In genomic region chr10:46544989-46545791, GRCh38 we compare ENCODE assay signal across 8 cellular contexts. TPM values are rescaled to one million over a fixed set of nuclear protein-coding genes. Genes with fewer than 3 reads are reported as not detected.
DNase-seq lines count a peak whose midpoint lies in the region; ATAC-seq, FAIRE-seq and TF ChIP-seq lines count a peak whose summit lies in the region.
"Had no signal": no experiment of that assay in that cellular context is flagged by ENCODE, and none has a peak within 500 bp of the region (broad histone marks: within the 10 kb centered on the region; RNA-seq: fewer than 3 reads in every experiment).

No MANE protein-coding gene starts in this region.

- no peak for ATAC-seq in omental fat pad (ENCODE audit: low FRiP score)

- H3K27ac Mint-ChIP-seq in activated T-helper 2 cell treated with anti-CD3 and anti-CD28 coated beads, Interferon-gamma antibody, Interleukin-2, Interleukin-4, amounts not matched to agents 10 μg/mL and 5 μg/mL and 100 μg/mL, durations not matched to agents 14 hours and 24 hours and 36 hours = no peak overlapping the region

- no peak overlapping the region for H3K4me3 Mint-ChIP-seq in activated T-helper 2 cell treated with anti-CD3 and anti-CD28 coated beads, Interferon-gamma antibody, Interleukin-2, Interleukin-4, amounts not matched to agents 10 μg/mL and 5 μg/mL and 100 μg/mL, durations not matched to agents 14 hours and 24 hours and 36 hours (ENCODE audit: low read depth)

- H3K27me3 ChIP-seq in bronchial epithelial cell (ENCODE audit: control insufficient read depth, insufficient read depth, low read length) = peaks cover 28% of the 10 kb centered on the region

- no peaks in the 10 kb centered on the region for H3K36me3 Mint-ChIP-seq in activated T-helper 2 cell treated with anti-CD3 and anti-CD28 coated beads, Interferon-gamma antibody, Interleukin-2, Interleukin-4, amounts not matched to agents 10 μg/mL and 5 μg/mL and 100 μg/mL, durations not matched to agents 14 hours and 24 hours and 36 hours (ENCODE audit: low read depth)

- intact Hi-C loops in activated T-helper 2 cell treated with anti-CD3 and anti-CD28 coated beads, Interferon-gamma antibody, Interleukin-2, Interleukin-4, amounts not matched to agents 10 μg/mL and 5 μg/mL and 100 μg/mL, durations not matched to agents 14 hours and 24 hours and 36 hours (cut with micrococcal nuclease) = no loop called here

- H3K36me3 ChIP-seq in bronchial epithelial cell (ENCODE audit: control insufficient read depth, insufficient read depth, low read length) = no peaks in the 10 kb centered on the region

- no peak overlapping the region for H3K4me3 ChIP-seq in LNCaP clone FGC (ENCODE audit: low read depth, low read length)
- no peak overlapping the region for H3K4me3 ChIP-seq in bronchial epithelial cell (ENCODE audit: low read depth, low read length)

- no peaks in the 10 kb centered on the region for H3K4me1 Mint-ChIP-seq in activated T-helper 2 cell treated with anti-CD3 and anti-CD28 coated beads, Interferon-gamma antibody, Interleukin-2, Interleukin-4, amounts not matched to agents 10 μg/mL and 5 μg/mL and 100 μg/mL, durations not matched to agents 14 hours and 24 hours and 36 hours (ENCODE audit: low read depth)

- TF ChIP-seq CTCF in GM12872 (IDR thresholded peaks at IDR 0.05; ENCODE audit: insufficient read depth, low read depth, low read length) (peak; percentile 57), LNCaP clone FGC (IDR thresholded peaks at IDR 0.05; ENCODE audit: control insufficient read depth, extremely low read depth, insufficient read depth) (0 out of 2 replicates have a peak, but pooled peaks have one; percentile 13), bronchial epithelial cell (IDR thresholded peaks at IDR 0.05; ENCODE audit: insufficient read depth, low read length, severe bottlenecking) (peak; percentile 62), omental fat pad (IDR thresholded peaks at IDR 0.05) (no peak)

- FAIRE-seq in bronchial epithelial cell (lab: Jason Lieb, UNC) = peak; percentile 52

- peaks cover 18% of the 10 kb centered on the region for H3K27me3 Mint-ChIP-seq in activated T-helper 2 cell treated with anti-CD3 and anti-CD28 coated beads, Interferon-gamma antibody, Interleukin-2, Interleukin-4, amounts not matched to agents 10 μg/mL and 5 μg/mL and 100 μg/mL, durations not matched to agents 14 hours and 24 hours and 36 hours (ENCODE audit: low read depth)

- H3K9me3 Mint-ChIP-seq in activated T-helper 2 cell treated with anti-CD3 and anti-CD28 coated beads, Interferon-gamma antibody, Interleukin-2, Interleukin-4, amounts not matched to agents 10 μg/mL and 5 μg/mL and 100 μg/mL, durations not matched to agents 14 hours and 24 hours and 36 hours = no peaks in the 10 kb centered on the region

- H3K27ac ChIP-seq in substantia nigra (ENCODE audit: low read depth, low read length, poor library complexity, severe bottlenecking) = no peak overlapping the region

- DNase-seq in LNCaP clone FGC (ENCODE audit: low read depth) (no peak), bronchial epithelial cell (ENCODE audit: low read depth) (peak; percentile 46), omental fat pad (ENCODE audit: low spot score) (peak; percentile 20), hippocampal formation (lab: John Stamatoyannopoulos, UW) (no peak), substantia nigra (lab: John Stamatoyannopoulos, UW) (no peak)
- DNase-seq in activated T-helper 2 cell treated with anti-CD3 and anti-CD28 coated beads, Interferon-gamma antibody, Interleukin-2, Interleukin-4, amounts not matched to agents 10 μg/mL and 5 μg/mL and 100 μg/mL, durations not matched to agents 14 hours and 24 hours and 36 hours (ENCODE audit: low spot score) = no peak

RNA-seq across cellular contexts. Expression of gene GPRIN2, which starts 11.3 kb away (rescaled TPM):
- total RNA-seq in bronchial epithelial cell = 0.53 and 3.2 TPM in 2 replicates
- total RNA-seq in omental fat pad = under 1 TPM in 2 of 4 donors, not detected in 2; 0.46 to 0.50 TPM
- not detected in 2 replicates for total RNA-seq in activated T-helper 2 cell treated with anti-CD3 and anti-CD28 coated beads, Interferon-gamma antibody, Interleukin-2, Interleukin-4, amounts not matched to agents 10 μg/mL and 5 μg/mL and 100 μg/mL, durations not matched to agents 14 hours and 24 hours and 36 hours
- total RNA-seq: NCI-H460 had no signal

RNA-seq across cellular contexts. Expression of gene SYT15, which starts 33.7 kb away (rescaled TPM):
- under 0.01 and 0.13 TPM in 2 replicates for total RNA-seq in bronchial epithelial cell
- total RNA-seq in omental fat pad = 1 to 10 TPM in 3 of 4 donors, under 1 TPM in 1; 0.65 to 9.6 (median 2.9) TPM
- 1.5 TPM in 2 replicates for total RNA-seq in activated T-helper 2 cell treated with anti-CD3 and anti-CD28 coated beads, Interferon-gamma antibody, Interleukin-2, Interleukin-4, amounts not matched to agents 10 μg/mL and 5 μg/mL and 100 μg/mL, durations not matched to agents 14 hours and 24 hours and 36 hours

Comparison
In these comparisons a context has a peak if more than half of its experiments do, and no peak if none do; other contexts are left out.
1. CTCF ChIP-seq: peak in GM12872 (single experiment), LNCaP clone FGC (single experiment) and bronchial epithelial cell (single experiment); none in omental fat pad (0 of 3).
2. DNase-seq: peak in bronchial epithelial cell (single experiment) and omental fat pad (single experiment); none in LNCaP clone FGC (single experiment), activated T-helper 2 cell treated with anti-CD3 and anti-CD28 coated beads, Interferon-gamma antibody, Interleukin-2, Interleukin-4, amounts not matched to agents 10 μg/mL and 5 μg/mL and 100 μg/mL, durations not matched to agents 14 hours and 24 hours and 36 hours (single experiment), hippocampal formation (0 of 2) and substantia nigra (0 of 49).